23 cellular contexts compared by ENCODE assay signal in the genomic region with DNA sequence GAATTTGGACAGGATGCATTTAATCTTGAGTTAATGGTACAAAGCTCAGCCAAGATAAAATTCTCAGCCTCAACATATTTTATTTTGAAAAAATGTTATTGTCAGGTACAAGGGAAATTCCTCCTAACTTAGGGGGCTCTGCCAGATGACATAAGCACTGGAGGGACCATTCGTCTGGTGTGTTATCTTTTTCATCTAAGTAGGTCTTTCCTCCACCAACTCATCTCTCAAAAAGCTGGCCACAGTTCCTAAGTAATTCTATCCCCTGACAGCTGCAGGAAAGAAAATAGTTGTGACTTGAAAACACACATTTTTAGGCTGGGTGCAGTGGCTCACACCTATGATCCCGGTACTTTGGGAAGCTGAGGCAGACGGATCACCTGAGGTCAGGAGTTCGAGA. TPM values are rescaled to one million over a fixed set of nuclear protein-coding genes. Genes with fewer than 3 reads are reported as not detected.
"Had no signal": no experiment of that assay in that cellular context is flagged by ENCODE, and none has a peak within 500 bp of the region (broad histone marks: within the 10 kb centered on the region; RNA-seq: fewer than 3 reads in every experiment).

No MANE protein-coding gene starts in this region.

- H3K36me3 ChIP-seq: thoracic aorta had no signal

- H3K9me3 ChIP-seq: thoracic aorta had no signal

- H3K9me3 Mint-ChIP-seq: activated naive CD4-positive, alpha-beta T cell treated with anti-CD3 and anti-CD28 coated beads, Interleukin-2, amount 50 U/mL, for 72 hours; activated T-cell treated with anti-CD3 and anti-CD28 coated beads, Interleukin-2, amount 50 U/mL, for 24 hours; activated T-helper 17 cell treated with anti-CD3 and anti-CD28 coated beads, Interleukin-2, amount 50 U/mL, for 72 hours; neural crest cell; stimulated activated naive B cell treated with anti-CD40 and anti-IgM and Interleukin-4, amounts not matched to agents 10 μg/mL and 1 μg/mL and 100 μg/mL, for 72 hours; WTC11 had no signal

- H3K27ac ChIP-seq: thoracic aorta had no signal

- H3K27me3 Mint-ChIP-seq: activated T-cell treated with anti-CD3 and anti-CD28 coated beads, Interleukin-2, amount 50 U/mL, for 24 hours had no signal

- ATAC-seq: activated naive CD4-positive, alpha-beta T cell treated with anti-CD3 and anti-CD28 coated beads, Interleukin-2, amount 50 U/mL, for 72 hours; activated T-helper 17 cell treated with anti-CD3 and anti-CD28 coated beads, Interleukin-2, amount 50 U/mL, for 72 hours; esophagus mucosa; sciatic nerve; stimulated activated naive B cell treated with anti-CD40 and anti-IgM and Interleukin-4, amounts not matched to agents 10 μg/mL and 1 μg/mL and 100 μg/mL, for 72 hours; WTC11 had no signal

- H3K27ac Mint-ChIP-seq: activated naive CD4-positive, alpha-beta T cell treated with anti-CD3 and anti-CD28 coated beads, Interleukin-2, amount 50 U/mL, for 72 hours; activated T-cell treated with anti-CD3 and anti-CD28 coated beads, Interleukin-2, amount 50 U/mL, for 24 hours; activated T-helper 17 cell treated with anti-CD3 and anti-CD28 coated beads, Interleukin-2, amount 50 U/mL, for 72 hours; stimulated activated naive B cell treated with anti-CD40 and anti-IgM and Interleukin-4, amounts not matched to agents 10 μg/mL and 1 μg/mL and 100 μg/mL, for 72 hours; WTC11 had no signal

- H3K4me3 ChIP-seq: smooth muscle cell, thoracic aorta had no signal

- DNase-seq: activated CD4-positive, alpha-beta T cell treated with anti-CD3 and anti-CD28 coated beads, Interleukin-2, amount 50 U/mL, for 4 hours; activated CD8-positive, alpha-beta memory T cell treated with anti-CD3 and anti-CD28 coated beads for 24 hours; activated CD8-positive, alpha-beta memory T cell treated with anti-CD3 and anti-CD28 coated beads, Interleukin-2, amount 50 U/mL, for 4 hours; activated T-cell treated with anti-CD3 and anti-CD28 coated beads, Interleukin-2, amount 50 U/mL, for 24 hours; central memory CD4-positive, alpha-beta T cell; dermis blood vessel endothelial cell; effector memory CD4-positive, alpha-beta T cell; stimulated activated CD4-positive, alpha-beta T cell treated with anti-CD3 and anti-CD28 coated beads, Interleukin-15, amount 100 ng/mL, for 24 hours; stimulated activated CD4-positive, alpha-beta T cell treated with anti-CD3 and anti-CD28 coated beads, Interleukin-2, amount 100 ng/mL, for 48 hours; stimulated activated CD8-positive, alpha-beta memory T cell treated with anti-CD3 and anti-CD28 coated beads, Interleukin-4, amount 100 ng/mL, for 48 hours; stimulated activated naive B cell treated with anti-CD40 and anti-IgM and Interleukin-4, amounts not matched to agents 10 μg/mL and 1 μg/mL and 100 μg/mL, for 72 hours; T-helper 1 cell had no signal

- H3K36me3 Mint-ChIP-seq: activated naive CD4-positive, alpha-beta T cell treated with anti-CD3 and anti-CD28 coated beads, Interleukin-2, amount 50 U/mL, for 72 hours; stimulated activated naive B cell treated with anti-CD40 and anti-IgM and Interleukin-4, amounts not matched to agents 10 μg/mL and 1 μg/mL and 100 μg/mL, for 72 hours; WTC11 had no signal

- FAIRE-seq: endothelial cell of umbilical vein, frontal cortex, TTC549 had no signal

- H3K4me1 Mint-ChIP-seq: activated T-helper 17 cell treated with anti-CD3 and anti-CD28 coated beads, Interleukin-2, amount 50 U/mL, for 72 hours; stimulated activated naive B cell treated with anti-CD40 and anti-IgM and Interleukin-4, amounts not matched to agents 10 μg/mL and 1 μg/mL and 100 μg/mL, for 72 hours had no signal

- H3K4me3 Mint-ChIP-seq: activated T-cell treated with anti-CD3 and anti-CD28 coated beads, Interleukin-2, amount 50 U/mL, for 24 hours; activated T-helper 17 cell treated with anti-CD3 and anti-CD28 coated beads, Interleukin-2, amount 50 U/mL, for 72 hours; neural crest cell; stimulated activated naive B cell treated with anti-CD40 and anti-IgM and Interleukin-4, amounts not matched to agents 10 μg/mL and 1 μg/mL and 100 μg/mL, for 72 hours; WTC11 had no signal

- H3K4me2 ChIP-seq: smooth muscle cell had no signal

RNA-seq across cellular contexts. Expression of gene MYCN, which starts 25.4 kb away (rescaled TPM):
- total RNA-seq: activated naive CD4-positive, alpha-beta T cell treated with anti-CD3 and anti-CD28 coated beads, Interleukin-2, amount 50 U/mL, for 72 hours; activated T-helper 17 cell treated with anti-CD3 and anti-CD28 coated beads, Interleukin-2, amount 50 U/mL, for 72 hours had no signal
